In the genomic region with DNA sequence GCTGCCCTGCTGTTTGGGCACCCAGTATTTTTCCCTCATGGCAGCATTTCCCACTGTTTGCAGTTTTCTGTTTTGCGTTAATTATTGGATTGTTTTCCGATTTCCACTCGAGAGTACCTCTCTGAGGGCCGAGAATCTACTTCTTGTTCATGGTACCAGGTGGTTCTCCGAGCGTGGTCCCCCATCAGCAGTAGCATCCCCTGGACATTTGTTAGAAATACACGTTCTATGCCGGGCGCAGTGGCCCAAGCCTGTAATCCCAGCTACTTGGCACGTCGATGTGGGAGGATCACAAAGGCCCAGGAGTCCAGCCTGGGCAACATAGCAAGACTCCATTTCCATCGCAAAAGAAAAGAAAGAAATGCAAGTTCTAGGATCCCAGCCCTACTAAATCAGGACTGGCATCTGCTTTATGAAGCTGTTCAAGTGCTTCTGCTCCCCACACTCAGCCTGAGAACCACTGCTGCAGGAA, we compare ENCODE assay signal across 8 cellular contexts. TPM values are rescaled to one million over a fixed set of nuclear protein-coding genes. Genes with fewer than 3 reads are reported as not detected.
DNase-seq lines count a peak whose midpoint lies in the region; ATAC-seq and TF ChIP-seq lines count a peak whose summit lies in the region.

No MANE protein-coding gene starts in this region.

- H3K4me2 ChIP-seq in SK-N-SH: peak overlapping the region; percentile 94

- CTCF ChIA-PET in SK-N-SH (lab: Yijun Ruan, JAX): interaction anchor here (0.6 to 2.0 kb wide), 14 partner anchors 9 to 494 kb away, joined by 3 to 9 read pairs (median 4); no protein-coding TSS in a partner anchor

- H3K9me3 ChIP-seq in SK-N-SH: no peaks in the 10 kb centered on the region

- no peak for TF ChIP-seq CTCF in GM12875 (IDR thresholded peaks at IDR 0.05; ENCODE audit: borderline replicate concordance, insufficient read depth, low read depth, low read length)
- TF ChIP-seq CTCF in SK-N-SH (IDR thresholded peaks at IDR 0.05): no peak
- TF ChIP-seq CTCF in fibroblast of pulmonary artery (IDR thresholded peaks at IDR 0.05; ENCODE audit: low read length, missing control alignments): no peak
- TF ChIP-seq CTCF in retinal pigment epithelial cell (conservative IDR thresholded peaks at IDR 0.05; ENCODE audit: low read depth, low read length): no peak

- no peaks in the 10 kb centered on the region for H3K27me3 ChIP-seq in SK-N-SH (ENCODE audit: insufficient read depth)

- DNase-seq in SK-N-SH (no peak), fibroblast of pulmonary artery (ENCODE audit: low read depth) (no peak), retinal pigment epithelial cell (ENCODE audit: low read depth) (no peak), HuH-7 (ENCODE audit: low spot score) (no peak), SW 1271 (lab: John Stamatoyannopoulos, UW) (no peak), HT-29 (ENCODE audit: low spot score) (no peak)

- H3K27ac ChIP-seq in SK-N-SH (ENCODE audit: low read depth in 2 of 2, low read length in 1 of 2): peak overlapping the region in 1 of 2 experiments; percentile 88; a peak in 1 of 4 replicates

- no peak for TF ChIP-seq RAD21 in SK-N-SH (IDR thresholded peaks at IDR 0.05; ENCODE audit: low read length)

- WGBS in SK-N-SH (ENCODE audit: low lambda C conversion rate): 3% methylated on average over 12 of the region's 12 CpGs

- peaks cover 18 to 35% of the 10 kb centered on the region in 2 experiments for H3K36me3 ChIP-seq in SK-N-SH (replicated peaks in 1 of 2; ENCODE audit: control insufficient read depth in 1 of 2, insufficient read depth in 2 of 2, low read length in 1 of 2)

- peak overlapping the region; percentile 84 for H3K4me3 ChIP-seq in GM12875 (ENCODE audit: low read depth, low read length)
- peak overlapping the region; percentile 80 to 99 for H3K4me3 ChIP-seq in SK-N-SH (ENCODE audit: low read depth in 2 of 2, low read length in 1 of 2)
- peak overlapping the region; percentile 92 for H3K4me3 ChIP-seq in fibroblast of pulmonary artery (replicated peaks; ENCODE audit: low read depth, low read length)
- H3K4me3 ChIP-seq in retinal pigment epithelial cell (ENCODE audit: low read length): peak overlapping the region; percentile 96

- no peak for ATAC-seq in HG02885 (IDR thresholded peaks at IDR 0.05; ENCODE audit: poor library complexity, unreplicated experiment)

- peaks cover 10% of the 10 kb centered on the region for H3F3A ChIP-seq in SK-N-SH (replicated peaks; ENCODE audit: insufficient read depth)

- H2AFZ ChIP-seq in SK-N-SH (ENCODE audit: low read depth): peak overlapping the region; percentile 88

- POLR2A ChIA-PET in SK-N-SH (lab: Yijun Ruan, JAX): interaction anchor here (0.6 to 1.2 kb wide), 3 partner anchors 17 to 222 kb away, joined by 3 read pairs; partner anchors contain the start of gene TRAPPC10

- peaks cover 4% of the 10 kb centered on the region for H4K20me1 ChIP-seq in SK-N-SH (ENCODE audit: insufficient read depth)

- peak overlapping the region; percentile 80 for H3K9ac ChIP-seq in SK-N-SH

- H3K9me2 ChIP-seq in SK-N-SH: no peaks in the 10 kb centered on the region

- H3K79me2 ChIP-seq in SK-N-SH (ENCODE audit: insufficient read depth): peaks cover 51% of the 10 kb centered on the region

- no peak for TF ChIP-seq EP300 in SK-N-SH (IDR thresholded peaks at IDR 0.05; ENCODE audit: borderline replicate concordance in 1 of 2, low read depth in 1 of 2, low read length in 1 of 2)

- H3K4me1 ChIP-seq in SK-N-SH (ENCODE audit: control insufficient read depth in 1 of 2, insufficient read depth in 2 of 2, low read depth in 1 of 2, low read length in 1 of 2): peaks cover 10 to 11% of the 10 kb centered on the region in 2 experiments; a peak in 2 of 4 replicates

TF ChIP-seq in SK-N-SH, 30 proteins besides CTCF, POLR2A, EP300 and RAD21:
- TF ChIP-seq SIN3A (IDR thresholded peaks at IDR 0.05; ENCODE audit: borderline replicate concordance, low read depth, low read length) (no peak), GABPA (IDR thresholded peaks at IDR 0.05; ENCODE audit: low read depth) (no peak), RXRA (IDR thresholded peaks at IDR 0.05; ENCODE audit: borderline replicate concordance, low read depth) (no peak), NFIC (IDR thresholded peaks at IDR 0.05; ENCODE audit: borderline replicate concordance) (no peak), FOXM1 (IDR thresholded peaks at IDR 0.05; ENCODE audit: low read depth) (no peak)
- TF ChIP-seq, protein P1, sequence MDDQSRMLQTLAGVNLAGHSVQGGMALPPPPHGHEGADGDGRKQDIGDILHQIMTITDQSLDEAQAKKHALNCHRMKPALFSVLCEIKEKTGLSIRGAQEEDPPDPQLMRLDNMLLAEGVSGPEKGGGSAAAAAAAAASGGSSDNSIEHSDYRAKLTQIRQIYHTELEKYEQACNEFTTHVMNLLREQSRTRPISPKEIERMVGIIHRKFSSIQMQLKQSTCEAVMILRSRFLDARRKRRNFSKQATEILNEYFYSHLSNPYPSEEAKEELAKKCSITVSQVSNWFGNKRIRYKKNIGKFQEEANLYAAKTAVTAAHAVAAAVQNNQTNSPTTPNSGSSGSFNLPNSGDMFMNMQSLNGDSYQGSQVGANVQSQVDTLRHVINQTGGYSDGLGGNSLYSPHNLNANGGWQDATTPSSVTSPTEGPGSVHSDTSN (IDR thresholded peaks at IDR 0.05): no peak

RNA-seq across cellular contexts. Expression of gene RRP1, which starts 0.7 kb away (rescaled TPM):
- 12.0 and 22.7 TPM in 2 replicates for polyA plus RNA-seq in SK-N-SH (2012; rRNA removed)
- 12.0 and 14.8 TPM in 2 replicates for polyA plus RNA-seq in SK-N-SH (2012; cell fraction: cytosol; rRNA removed)
- 46.0 and 48.9 TPM in 2 replicates for polyA plus RNA-seq in SK-N-SH (2012; cell fraction: nucleus; rRNA removed)
- total RNA-seq in HT-29 (2014; rRNA removed; shearing (Covaris generic)): 36.4 and 39.3 TPM in 2 replicates

RNA-seq across cellular contexts. Expression of gene CSTB, which starts 14.0 kb away (rescaled TPM):
- 64.5 and 101 TPM in 2 replicates for polyA plus RNA-seq in SK-N-SH (2012; rRNA removed)
- polyA plus RNA-seq in SK-N-SH (2012; cell fraction: cytosol; rRNA removed): 74.5 and 76.9 TPM in 2 replicates
- polyA plus RNA-seq in SK-N-SH (2012; cell fraction: nucleus; rRNA removed): 34.0 and 36.2 TPM in 2 replicates
- 49.7 and 55.0 TPM in 2 replicates for total RNA-seq in HT-29 (2014; rRNA removed; shearing (Covaris generic))
